ENCODE assay signal across 8 cellular contexts in the genomic region with DNA sequence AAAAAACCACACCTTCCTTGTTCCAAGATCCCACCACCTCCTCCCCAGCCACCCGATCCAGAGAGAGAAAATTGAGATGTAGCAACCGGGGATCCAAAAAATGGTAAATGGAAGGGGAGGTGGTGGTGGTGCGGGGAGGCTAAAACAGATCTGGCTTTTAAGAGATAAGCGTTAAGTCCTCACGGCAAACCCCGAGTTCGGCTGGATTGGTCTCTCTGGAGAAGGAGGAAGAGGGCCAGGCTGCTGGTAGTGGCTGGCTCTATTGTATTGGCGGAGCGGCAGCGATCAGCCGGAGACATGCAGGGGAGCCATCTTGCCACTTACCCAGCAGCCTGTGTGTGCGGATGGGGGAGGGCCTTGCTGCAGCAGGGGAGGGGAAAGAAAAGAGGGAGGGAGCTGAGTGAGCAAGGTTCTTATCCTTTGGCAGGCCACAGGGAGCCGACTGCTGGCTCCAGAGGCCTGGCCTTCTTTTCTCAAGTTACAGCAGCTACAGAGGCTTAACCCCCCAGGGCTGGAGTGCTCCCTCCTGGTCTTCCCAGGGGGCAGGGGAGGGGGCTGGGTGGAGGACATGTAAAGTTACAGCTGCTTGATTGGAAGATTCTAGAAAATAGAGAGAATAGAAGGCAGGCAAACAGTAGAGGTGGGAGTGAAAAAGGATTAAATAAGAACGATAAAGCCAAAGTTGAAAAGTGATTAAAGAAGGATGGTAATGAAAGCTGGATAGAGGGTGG. TPM values are rescaled to one million over a fixed set of nuclear protein-coding genes. Genes with fewer than 3 reads are reported as not detected.
A peak's percentile ranks its signal among the peaks of the same experiment; 100 is the strongest.
DNase-seq lines count a peak whose midpoint lies in the region; ATAC-seq and TF ChIP-seq lines count a peak whose summit lies in the region.

No MANE protein-coding gene starts in this region.

- DNase-seq in EH (ENCODE audit: low read depth) (peak; percentile 93), GM23338 (ENCODE audit: low spot score) (peak; percentile 95), MG63 (peak; percentile 87), germinal center (ENCODE audit: low spot score) (peak; percentile 88), ovary (peak; percentile 80 to 85 (median 83)), tibial nerve (ENCODE audit: low spot score in 2 of 2) (peak; percentile 65 to 80), NCI-H2171 (lab: John Stamatoyannopoulos, UW) (no peak)
- DNase-seq in activated T-helper 2 cell treated with anti-CD3 and anti-CD28 coated beads, Interferon-gamma antibody, Interleukin-2, Interleukin-4, amounts not matched to agents 10 μg/mL and 5 μg/mL and 100 μg/mL, durations not matched to agents 14 hours and 24 hours and 36 hours (ENCODE audit: low spot score): peak; percentile 76

- H3K27me3 Mint-ChIP-seq in GM23338 (ENCODE audit: insufficient read depth, low read depth, poor library complexity): peaks cover 7% of the 10 kb centered on the region
- no peaks in the 10 kb centered on the region for H3K27me3 Mint-ChIP-seq in activated T-helper 2 cell treated with anti-CD3 and anti-CD28 coated beads, Interferon-gamma antibody, Interleukin-2, Interleukin-4, amounts not matched to agents 10 μg/mL and 5 μg/mL and 100 μg/mL, durations not matched to agents 14 hours and 24 hours and 36 hours (ENCODE audit: low read depth)

- peaks cover 41% of the 10 kb centered on the region for H3F3A ChIP-seq in GM23338 (replicated peaks; ENCODE audit: low read depth)

- no peak for TF ChIP-seq POLR2A in ovary (IDR thresholded peaks at IDR 0.05)
- peak in 1 of 2 donors; percentile 51 for TF ChIP-seq POLR2A in tibial nerve (IDR thresholded peaks at IDR 0.05)

- no peak overlapping the region for H2AFZ ChIP-seq in GM23338

- intact Hi-C loops in activated T-helper 2 cell treated with anti-CD3 and anti-CD28 coated beads, Interferon-gamma antibody, Interleukin-2, Interleukin-4, amounts not matched to agents 10 μg/mL and 5 μg/mL and 100 μg/mL, durations not matched to agents 14 hours and 24 hours and 36 hours (cut with micrococcal nuclease): no loop called here
- intact Hi-C loops in ovary (cut with DNase I): no loop called here

- H3K4me1 Mint-ChIP-seq in GM23338: peaks cover 42% of the 10 kb centered on the region
- peaks cover 26% of the 10 kb centered on the region for H3K4me1 Mint-ChIP-seq in activated T-helper 2 cell treated with anti-CD3 and anti-CD28 coated beads, Interferon-gamma antibody, Interleukin-2, Interleukin-4, amounts not matched to agents 10 μg/mL and 5 μg/mL and 100 μg/mL, durations not matched to agents 14 hours and 24 hours and 36 hours (ENCODE audit: low read depth)

- H3K27ac ChIP-seq in GM23338 (ENCODE audit: low read depth): peak overlapping the region; percentile 89
- peak overlapping the region; percentile 66 to 68 for H3K27ac ChIP-seq in ovary
- H3K27ac ChIP-seq in tibial nerve: peak overlapping the region; percentile 69 to 91 (median 80)

- TF ChIP-seq EP300 in ovary (IDR thresholded peaks at IDR 0.05): no peak
- TF ChIP-seq EP300 in tibial nerve (IDR thresholded peaks at IDR 0.05): peak in 1 of 2 donors; percentile 83

- 0 to 1% (median 1%) methylated on average over 14 of the region's 14 CpGs for WGBS in ovary, 3 donors
- WGBS in tibial nerve, 2 donors: 1% methylated on average over 14 of the region's 14 CpGs

- H3K9me3 ChIP-seq in MG63 (no peaks in the 10 kb centered on the region), ovary (no peaks in the 10 kb centered on the region), tibial nerve (no peaks in the 10 kb centered on the region)

- no peak for TF ChIP-seq CTCF in GM23338 (conservative IDR thresholded peaks at IDR 0.05; ENCODE audit: low read depth in 2 of 2)
- no peak for TF ChIP-seq CTCF in ovary (IDR thresholded peaks at IDR 0.05)
- TF ChIP-seq CTCF in tibial nerve (IDR thresholded peaks at IDR 0.05): peak in 1 of 5 experiments; percentile 10

- H3K4me2 ChIP-seq in GM23338: peak overlapping the region; percentile 85

- H3K4me3 Mint-ChIP-seq in GM23338: peak overlapping the region; percentile 91
- peak overlapping the region; percentile 90 for H3K4me3 Mint-ChIP-seq in activated T-helper 2 cell treated with anti-CD3 and anti-CD28 coated beads, Interferon-gamma antibody, Interleukin-2, Interleukin-4, amounts not matched to agents 10 μg/mL and 5 μg/mL and 100 μg/mL, durations not matched to agents 14 hours and 24 hours and 36 hours (ENCODE audit: low read depth)

- H3K9me2 ChIP-seq in GM23338 (ENCODE audit: insufficient read depth): no peaks in the 10 kb centered on the region

- H3K79me2 ChIP-seq in GM23338 (replicated peaks; ENCODE audit: insufficient read depth): peaks cover 68% of the 10 kb centered on the region

- no peaks in the 10 kb centered on the region for H3K27me3 ChIP-seq in GM23338 (ENCODE audit: insufficient read depth)
- H3K27me3 ChIP-seq in MG63: no peaks in the 10 kb centered on the region
- no peaks in the 10 kb centered on the region for H3K27me3 ChIP-seq in ovary
- no peaks in the 10 kb centered on the region for H3K27me3 ChIP-seq in tibial nerve

- peak overlapping the region; percentile 98 for H3K27ac Mint-ChIP-seq in GM23338
- H3K27ac Mint-ChIP-seq in activated T-helper 2 cell treated with anti-CD3 and anti-CD28 coated beads, Interferon-gamma antibody, Interleukin-2, Interleukin-4, amounts not matched to agents 10 μg/mL and 5 μg/mL and 100 μg/mL, durations not matched to agents 14 hours and 24 hours and 36 hours: peak overlapping the region; percentile 88

- peak; percentile 87 for ATAC-seq in GM23338

- H3K9me3 Mint-ChIP-seq in GM23338: no peaks in the 10 kb centered on the region
- H3K9me3 Mint-ChIP-seq in activated T-helper 2 cell treated with anti-CD3 and anti-CD28 coated beads, Interferon-gamma antibody, Interleukin-2, Interleukin-4, amounts not matched to agents 10 μg/mL and 5 μg/mL and 100 μg/mL, durations not matched to agents 14 hours and 24 hours and 36 hours: no peaks in the 10 kb centered on the region

- H4K20me1 ChIP-seq in GM23338 (replicated peaks; ENCODE audit: insufficient read depth): peaks cover 22% of the 10 kb centered on the region

- H3K4me1 ChIP-seq in GM23338 (ENCODE audit: insufficient read depth): peaks cover 32% of the 10 kb centered on the region
- H3K4me1 ChIP-seq in ovary (ENCODE audit: insufficient read depth): peaks cover 9% of the 10 kb centered on the region
- peaks cover 0 to 46% (median 22%) of the 10 kb centered on the region in 4 donors for H3K4me1 ChIP-seq in tibial nerve

- H3K36me3 Mint-ChIP-seq in GM23338 (ENCODE audit: low read depth): peaks cover 82% of the 10 kb centered on the region
- H3K36me3 Mint-ChIP-seq in activated T-helper 2 cell treated with anti-CD3 and anti-CD28 coated beads, Interferon-gamma antibody, Interleukin-2, Interleukin-4, amounts not matched to agents 10 μg/mL and 5 μg/mL and 100 μg/mL, durations not matched to agents 14 hours and 24 hours and 36 hours (ENCODE audit: low read depth): peaks cover 77% of the 10 kb centered on the region

- H3K4me3 ChIP-seq in GM23338 (peak overlapping the region; percentile 83), MG63 (peak overlapping the region; percentile 80), ovary (peak overlapping the region; percentile 48), tibial nerve (peak overlapping the region; percentile 41 to 68 (median 60))

- H3K36me3 ChIP-seq in GM23338 (ENCODE audit: insufficient read depth) (peaks cover 42% of the 10 kb centered on the region), MG63 (peaks cover 42% of the 10 kb centered on the region), ovary (no peaks in the 10 kb centered on the region), tibial nerve (peaks cover 0 to 67% (median 17%) of the 10 kb centered on the region in 3 donors)

RNA-seq across cellular contexts. Expression of a gene that starts 14.1 kb away (rescaled TPM):
- total RNA-seq in GM23338 (2014; rRNA removed; shearing (Covaris generic)): 16.9 and 17.8 TPM in 2 replicates
- polyA plus RNA-seq in GM23338 (2016; fragmentation: Nextera tagmentation; extraction: Ambion mirVana) (4.4 and 6.2 TPM in 2 replicates), ovary (1 to 10 TPM; 2.1 to 5.5 TPM)
- total RNA-seq in MG63 (2014; rRNA removed; shearing (Covaris generic); ENCODE audit: low replicate concordance): 1.4 and 1.9 TPM in 2 replicates
- total RNA-seq in activated T-helper 2 cell treated with anti-CD3 and anti-CD28 coated beads, Interferon-gamma antibody, Interleukin-2, Interleukin-4, amounts not matched to agents 10 μg/mL and 5 μg/mL and 100 μg/mL, durations not matched to agents 14 hours and 24 hours and 36 hours: 1.4 and 2.1 TPM in 2 replicates
- total RNA-seq in ovary (1 to 10 TPM; 1.0 to 6.6 (median 2.3) TPM), tibial nerve (10 to 100 TPM in 1 of 4 donors, 1 to 10 TPM in 3; 3.9 to 11.1 (median 6.0) TPM)

RNA-seq across cellular contexts. Expression of a gene that starts 23.5 kb away (rescaled TPM):
- 169 and 172 TPM in 2 replicates for total RNA-seq in GM23338 (2014; rRNA removed; shearing (Covaris generic))
- polyA plus RNA-seq in GM23338 (2016; fragmentation: Nextera tagmentation; extraction: Ambion mirVana) (73.6 and 76.1 TPM in 2 replicates), ovary (100 to 1,000 TPM in 1 of 2 donors, 10 to 100 TPM in 1; 95.4 to 165 TPM)
- total RNA-seq in MG63 (2014; rRNA removed; shearing (Covaris generic); ENCODE audit: low replicate concordance): 39.7 and 52.2 TPM in 2 replicates
- total RNA-seq in activated T-helper 2 cell treated with anti-CD3 and anti-CD28 coated beads, Interferon-gamma antibody, Interleukin-2, Interleukin-4, amounts not matched to agents 10 μg/mL and 5 μg/mL and 100 μg/mL, durations not matched to agents 14 hours and 24 hours and 36 hours: 209 and 213 TPM in 2 replicates
- total RNA-seq in ovary (100 to 1,000 TPM in 5 of 7 donors, 10 to 100 TPM in 2; 83.3 to 162 (median 135) TPM), tibial nerve (100 to 1,000 TPM in 3 of 4 donors, 10 to 100 TPM in 1; 96.5 to 143 (median 108) TPM)

RNA-seq across cellular contexts. Expression of a gene that starts 23.9 kb away (rescaled TPM):
- total RNA-seq in GM23338 (2014; rRNA removed; shearing (Covaris generic)): 49.4 and 57.4 TPM in 2 replicates
- polyA plus RNA-seq in GM23338 (2016; fragmentation: Nextera tagmentation; extraction: Ambion mirVana) (114 and 118 TPM in 2 replicates), ovary (10 to 100 TPM; 31.4 to 55.6 TPM)
- total RNA-seq in MG63 (2014; rRNA removed; shearing (Covaris generic); ENCODE audit: low replicate concordance): 9.6 and 22.8 TPM in 2 replicates
- 57.7 and 65.2 TPM in 2 replicates for total RNA-seq in activated T-helper 2 cell treated with anti-CD3 and anti-CD28 coated beads, Interferon-gamma antibody, Interleukin-2, Interleukin-4, amounts not matched to agents 10 μg/mL and 5 μg/mL and 100 μg/mL, durations not matched to agents 14 hours and 24 hours and 36 hours
- total RNA-seq in ovary (10 to 100 TPM; 13.8 to 47.2 (median 41.5) TPM), tibial nerve (10 to 100 TPM; 15.5 to 35.1 (median 21.7) TPM)

RNA-seq across cellular contexts. Expression of a gene that starts 29.4 kb away (rescaled TPM):
- 0.07 and 0.19 TPM in 2 replicates for total RNA-seq in GM23338 (2014; rRNA removed; shearing (Covaris generic))
- not detected in 2 replicates for polyA plus RNA-seq in GM23338 (2016; fragmentation: Nextera tagmentation; extraction: Ambion mirVana)
- not detected in 2 replicates for total RNA-seq in MG63 (2014; rRNA removed; shearing (Covaris generic); ENCODE audit: low replicate concordance)
- not detected in 2 replicates for total RNA-seq in activated T-helper 2 cell treated with anti-CD3 and anti-CD28 coated beads, Interferon-gamma antibody, Interleukin-2, Interleukin-4, amounts not matched to agents 10 μg/mL and 5 μg/mL and 100 μg/mL, durations not matched to agents 14 hours and 24 hours and 36 hours
- not detected for total RNA-seq in ovary
- not detected for polyA plus RNA-seq in ovary
- not detected for total RNA-seq in tibial nerve

RNA-seq across cellular contexts. Expression of a gene that starts 33.4 kb away (rescaled TPM):
- not detected in 2 replicates for total RNA-seq in GM23338 (2014; rRNA removed; shearing (Covaris generic))
- polyA plus RNA-seq in GM23338 (2016; fragmentation: Nextera tagmentation; extraction: Ambion mirVana) (not detected in 2 replicates), ovary (not detected)
- not detected in 2 replicates for total RNA-seq in MG63 (2014; rRNA removed; shearing (Covaris generic); ENCODE audit: low replicate concordance)
- total RNA-seq in activated T-helper 2 cell treated with anti-CD3 and anti-CD28 coated beads, Interferon-gamma antibody, Interleukin-2, Interleukin-4, amounts not matched to agents 10 μg/mL and 5 μg/mL and 100 μg/mL, durations not matched to agents 14 hours and 24 hours and 36 hours: not detected in 2 replicates
- total RNA-seq in ovary (not detected), tibial nerve (not detected)
